In the genomic region with DNA sequence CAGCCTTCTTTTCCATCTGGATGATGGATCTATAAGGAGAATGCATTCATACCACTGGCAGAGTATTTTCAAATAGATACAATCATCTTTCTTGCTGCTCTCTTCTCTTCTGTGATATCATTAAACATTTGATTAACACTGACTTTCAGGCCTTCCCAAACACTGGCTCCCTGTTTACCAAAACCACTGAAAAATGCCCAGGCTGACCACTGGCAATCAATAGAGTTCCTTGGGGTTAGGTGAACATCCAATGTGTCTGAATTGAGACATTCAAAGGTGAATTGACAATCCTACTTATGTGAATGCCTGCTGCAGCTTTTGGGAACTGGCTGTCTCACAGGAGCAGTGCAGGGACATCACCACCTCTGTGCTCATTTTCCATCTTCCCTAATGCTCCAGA, we compare ENCODE assay signal across 1 cellular context.
TF ChIP-seq lines count a peak whose summit lies in the region.

No MANE protein-coding gene starts in this region.

TF ChIP-seq in HepG2, 621 proteins besides CTCF, POLR2A, EP300 and RAD21 (continued from another document):
- TF ChIP-seq, protein P1, sequence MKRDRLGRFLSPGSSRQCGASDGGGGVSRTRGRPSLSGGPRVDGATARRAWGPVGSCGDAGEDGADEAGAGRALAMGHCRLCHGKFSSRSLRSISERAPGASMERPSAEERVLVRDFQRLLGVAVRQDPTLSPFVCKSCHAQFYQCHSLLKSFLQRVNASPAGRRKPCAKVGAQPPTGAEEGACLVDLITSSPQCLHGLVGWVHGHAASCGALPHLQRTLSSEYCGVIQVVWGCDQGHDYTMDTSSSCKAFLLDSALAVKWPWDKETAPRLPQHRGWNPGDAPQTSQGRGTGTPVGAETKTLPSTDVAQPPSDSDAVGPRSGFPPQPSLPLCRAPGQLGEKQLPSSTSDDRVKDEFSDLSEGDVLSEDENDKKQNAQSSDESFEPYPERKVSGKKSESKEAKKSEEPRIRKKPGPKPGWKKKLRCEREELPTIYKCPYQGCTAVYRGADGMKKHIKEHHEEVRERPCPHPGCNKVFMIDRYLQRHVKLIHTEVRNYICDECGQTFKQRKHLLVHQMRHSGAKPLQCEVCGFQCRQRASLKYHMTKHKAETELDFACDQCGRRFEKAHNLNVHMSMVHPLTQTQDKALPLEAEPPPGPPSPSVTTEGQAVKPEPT (CRISPR knock-in tag; IDR thresholded peaks at IDR 0.05; ENCODE audit: low read depth) = no peak
- TF ChIP-seq ZNF7 (CRISPR knock-in tag; IDR thresholded peaks at IDR 0.05) = no peak
TF ChIP-seq in HepG2: peak in this region for 0.
